25 cellular contexts compared by ENCODE assay signal in the genomic region with DNA sequence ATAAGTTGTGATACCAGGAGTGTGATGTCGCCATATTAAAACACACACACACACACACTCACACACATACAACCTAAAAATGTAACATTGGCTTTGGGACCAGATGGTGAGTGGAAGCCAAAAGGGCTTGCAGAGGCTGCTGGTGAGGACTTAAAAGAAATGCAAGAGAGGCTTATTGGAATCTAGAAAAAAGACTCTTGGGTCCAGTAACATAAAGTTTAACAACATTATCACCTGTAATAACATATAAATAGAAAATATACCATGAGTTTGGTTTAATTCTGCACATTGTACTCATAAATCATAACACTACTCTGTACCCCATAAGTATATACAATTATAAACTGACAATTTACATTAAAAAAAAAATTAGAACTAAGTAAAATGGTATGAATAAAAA.
"Had no signal": no experiment of that assay in that cellular context is flagged by ENCODE, and none has a peak within 500 bp of the region (broad histone marks: within the 10 kb centered on the region; RNA-seq: fewer than 3 reads in every experiment).

No MANE protein-coding gene starts in this region.

- DNase-seq: activated B cell treated with CpG ODN at 0.5 μM for 24 hours; activated CD4-positive, alpha-beta T cell treated with anti-CD3 and anti-CD28 coated beads for 48 hours; activated CD4-positive, alpha-beta T cell treated with anti-CD3 and anti-CD28 coated beads, Interleukin-2, amount 50 U/mL, for 1 hour; activated CD4-positive, alpha-beta T cell treated with anti-CD3 and anti-CD28 coated beads, Interleukin-2, amount 50 U/mL, for 48 hours; activated CD8-positive, alpha-beta memory T cell treated with anti-CD3 and anti-CD28 coated beads for 24 hours; activated CD8-positive, alpha-beta T cell treated with anti-CD3 and anti-CD28 coated beads for 36 hours; activated effector memory CD4-positive, alpha-beta T cell treated with Interleukin-2 at 50 U/mL for 16 hours; activated gamma-delta T cell treated with Interleukin-2 at 50 U/mL for 16 hours; activated naive CD4-positive, alpha-beta T cell treated with anti-CD3 and anti-CD28 coated beads, Interleukin-2, amount 50 U/mL, for 16 hours; activated naive CD4-positive, alpha-beta T cell treated with Interleukin-2 at 50 U/mL for 16 hours; activated T-cell treated with anti-CD3 and anti-CD28 coated beads, Interleukin-2, amount 50 U/mL, for 4 hours; amniotic stem cell; anterior cingulate cortex; brain microvascular endothelial cell; colonic mucosa; effector CD8-positive, alpha-beta T cell; esophagus squamous epithelium; foreskin melanocyte; T-helper 17 cell; T1000; WERI-Rb-1 had no signal

- FAIRE-seq: astrocyte, bronchial epithelial cell, endometrium, endothelial cell of umbilical vein had no signal
